In the genomic region with DNA sequence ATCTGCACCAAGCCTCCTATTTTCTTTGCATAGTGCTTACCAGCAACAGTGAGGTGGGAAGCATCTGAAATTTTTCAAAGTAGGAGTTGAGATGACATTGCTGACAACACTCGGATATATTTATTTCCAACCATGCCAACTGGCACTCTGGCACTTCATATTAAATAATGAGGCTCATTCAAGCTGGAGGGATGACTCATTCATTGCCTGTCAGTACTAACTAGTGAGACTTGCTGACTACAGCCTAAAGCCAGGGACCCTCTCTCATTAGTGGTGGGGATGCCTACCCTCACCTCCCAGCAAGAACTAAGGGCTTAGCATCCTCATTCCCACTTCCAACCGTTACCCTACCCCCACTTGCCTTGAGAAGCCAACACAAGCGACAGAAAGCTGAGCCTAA, we compare ENCODE assay signal across 19 cellular contexts.
DNase-seq lines count a peak whose midpoint lies in the region; ATAC-seq and TF ChIP-seq lines count a peak whose summit lies in the region.
"Had no signal": no experiment of that assay in that cellular context is flagged by ENCODE, and none has a peak within 500 bp of the region (broad histone marks: within the 10 kb centered on the region; RNA-seq: fewer than 3 reads in every experiment).

No MANE protein-coding gene starts in this region.

- H3K9ac ChIP-seq in adipocyte (ENCODE audit: low read length) = no peak overlapping the region

- H3K4me3 ChIP-seq in breast epithelium (no peak overlapping the region), adipocyte (ENCODE audit: low read length) (no peak overlapping the region), tibial artery (no peak overlapping the region)
- H3K4me3 ChIP-seq: body of pancreas, SJCRH30, smooth muscle cell, uterus had no signal

- H3K27me3 Mint-ChIP-seq in MCF 10A (ENCODE audit: insufficient read depth, unreplicated experiment) = no peaks in the 10 kb centered on the region
- H3K27me3 Mint-ChIP-seq in T-helper 17 cell = peaks cover 5% of the 10 kb centered on the region
- H3K27me3 Mint-ChIP-seq in activated CD4-positive, alpha-beta memory T cell treated with anti-CD3 and anti-CD28 coated beads for 36 hours = no peaks in the 10 kb centered on the region

- H3K27ac ChIP-seq in breast epithelium (no peak overlapping the region), tibial artery (no peak overlapping the region)
- H3K27ac ChIP-seq: body of pancreas, SJCRH30, uterus had no signal

- BruUV-seq in MCF 10A (replicated peaks; lab: Mats Ljungman, UMichigan) = no TSS peak

- H3K9me3 Mint-ChIP-seq in MCF 10A (ENCODE audit: unreplicated experiment) = no peaks in the 10 kb centered on the region
- peaks cover 13% of the 10 kb centered on the region for H3K9me3 Mint-ChIP-seq in activated CD4-positive, alpha-beta memory T cell treated with anti-CD3 and anti-CD28 coated beads for 36 hours

- TF ChIP-seq CTCF in MCF 10A (IDR thresholded peaks at IDR 0.05; ENCODE audit: unreplicated experiment) = no peak
- TF ChIP-seq CTCF in breast epithelium (IDR thresholded peaks at IDR 0.05) = no peak
- TF ChIP-seq CTCF in tibial artery (IDR thresholded peaks at IDR 0.05) = no peak

- no peak for ATAC-seq in HG03159 (IDR thresholded peaks at IDR 0.05; ENCODE audit: unreplicated experiment)
- ATAC-seq in T-helper 17 cell = no peak
- ATAC-seq: body of pancreas had no signal

- POLR2A ChIA-PET in MCF 10A (lab: Yijun Ruan, JAX) = no interaction called here
- POLR2A ChIA-PET in activated CD4-positive, alpha-beta memory T cell treated with anti-CD3 and anti-CD28 coated beads for 36 hours (lab: Charles Lee) = no interaction called here

- H3K27me3 ChIP-seq in breast epithelium = no peaks in the 10 kb centered on the region
- no peaks in the 10 kb centered on the region for H3K27me3 ChIP-seq in adipocyte (replicated peaks; ENCODE audit: control insufficient read depth, insufficient read depth, low read length)
- no peaks in the 10 kb centered on the region for H3K27me3 ChIP-seq in tibial artery
- H3K27me3 ChIP-seq: body of pancreas, SJCRH30, uterus had no signal

- H3K36me3 ChIP-seq in breast epithelium (no peaks in the 10 kb centered on the region), adipocyte (ENCODE audit: control insufficient read depth, insufficient read depth, low read length, severe bottlenecking) (no peaks in the 10 kb centered on the region), tibial artery (no peaks in the 10 kb centered on the region)
- H3K36me3 ChIP-seq: SJCRH30, uterus had no signal

- H3K4me3 Mint-ChIP-seq in MCF 10A (ENCODE audit: unreplicated experiment) (no peak overlapping the region), T-helper 17 cell (no peak overlapping the region)
- H3K4me3 Mint-ChIP-seq in activated CD4-positive, alpha-beta memory T cell treated with anti-CD3 and anti-CD28 coated beads for 36 hours = no peak overlapping the region

- peak; percentile 23 for DNase-seq in MCF 10A (ENCODE audit: unreplicated experiment)
- no peak for DNase-seq in breast epithelium (ENCODE audit: low spot score in 2 of 2)
- peak; percentile 35 for DNase-seq in adipocyte (ENCODE audit: low read depth)
- peak; percentile 31 for DNase-seq in inferior parietal cortex (ENCODE audit: extremely low spot score)
- DNase-seq in tibial artery = no peak
- DNase-seq in T-helper 17 cell = no peak
- no peak for DNase-seq in activated CD4-positive, alpha-beta memory T cell treated with anti-CD3 and anti-CD28 coated beads for 36 hours
- DNase-seq: activated gamma-delta T cell; body of pancreas; Calu3; effector CD8-positive, alpha-beta T cell; KBM-7; NCI-H187; occipital lobe; SJCRH30; stimulated activated naive CD4-positive, alpha-beta T cell; uterus had no signal

- H3K27ac Mint-ChIP-seq in MCF 10A (ENCODE audit: low read depth, unreplicated experiment) (no peak overlapping the region), T-helper 17 cell (no peak overlapping the region)
- no peak overlapping the region for H3K27ac Mint-ChIP-seq in activated CD4-positive, alpha-beta memory T cell treated with anti-CD3 and anti-CD28 coated beads for 36 hours

- H3K4me1 ChIP-seq in breast epithelium = no peaks in the 10 kb centered on the region
- H3K4me1 ChIP-seq in adipocyte (ENCODE audit: control insufficient read depth, insufficient read depth, low read length) = peaks cover 5% of the 10 kb centered on the region
- peaks cover 0 to 5% (median 0%) of the 10 kb centered on the region in 4 donors for H3K4me1 ChIP-seq in tibial artery
- H3K4me1 ChIP-seq: body of pancreas, SJCRH30, uterus had no signal

- H3K9me3 ChIP-seq in breast epithelium (peaks cover 5 to 19% of the 10 kb centered on the region in 2 donors), adipocyte (ENCODE audit: control insufficient read depth, low read length) (peaks cover 16% of the 10 kb centered on the region), tibial artery (peaks cover 0 to 12% (median 0%) of the 10 kb centered on the region in 3 donors), T-helper 17 cell (ENCODE audit: control insufficient read depth, low read length, poor library complexity, severe bottlenecking) (peaks cover 2% of the 10 kb centered on the region)
- H3K9me3 ChIP-seq: body of pancreas, SJCRH30 had no signal

- intact Hi-C loops in MCF 10A (cut with micrococcal nuclease) (no loop called here), breast epithelium (cut with DNase I; ENCODE audit: low total_unique reads) (no loop called here), tibial artery (cut with DNase I; ENCODE audit: low total_unique reads) (no loop called here)
- intact Hi-C loops in activated CD4-positive, alpha-beta memory T cell treated with anti-CD3 and anti-CD28 coated beads for 36 hours (cut with micrococcal nuclease) = no loop called here

- H3K4me1 Mint-ChIP-seq in MCF 10A (ENCODE audit: insufficient read depth, unreplicated experiment) (peaks cover 9% of the 10 kb centered on the region), T-helper 17 cell (no peaks in the 10 kb centered on the region)
- no peaks in the 10 kb centered on the region for H3K4me1 Mint-ChIP-seq in activated CD4-positive, alpha-beta memory T cell treated with anti-CD3 and anti-CD28 coated beads for 36 hours (ENCODE audit: low read depth)

- no peak for TF ChIP-seq POLR2A in breast epithelium (IDR thresholded peaks at IDR 0.05)

- no peaks in the 10 kb centered on the region for H3K36me3 Mint-ChIP-seq in MCF 10A (ENCODE audit: insufficient read depth, unreplicated experiment)
- H3K36me3 Mint-ChIP-seq in T-helper 17 cell (ENCODE audit: low read depth) = no peaks in the 10 kb centered on the region
- no peaks in the 10 kb centered on the region for H3K36me3 Mint-ChIP-seq in activated CD4-positive, alpha-beta memory T cell treated with anti-CD3 and anti-CD28 coated beads for 36 hours

- CTCF ChIA-PET in MCF 10A (lab: Yijun Ruan, JAX) = no interaction called here
- CTCF ChIA-PET in activated CD4-positive, alpha-beta memory T cell treated with anti-CD3 and anti-CD28 coated beads for 36 hours (lab: Charles Lee) = no interaction called here

Comparison
In these comparisons a context has a peak if more than half of its experiments do, and no peak if none do; other contexts are left out.
1. DNase-seq: peak in MCF 10A (single experiment), adipocyte (single experiment) and inferior parietal cortex (single experiment); none in breast epithelium (0 of 2), tibial artery (0 of 2), T-helper 17 cell (0 of 3) and activated CD4-positive, alpha-beta memory T cell treated with anti-CD3 and anti-CD28 coated beads for 36 hours (single experiment).